In genomic region chr3:134034005-134034785, GRCh38 we compare ENCODE assay signal across 27 cellular contexts. TPM values are rescaled to one million over a fixed set of nuclear protein-coding genes. Genes with fewer than 3 reads are reported as not detected.
A peak's percentile ranks its signal among the peaks of the same experiment; 100 is the strongest.
DNase-seq lines count a peak whose midpoint lies in the region; ATAC-seq and TF ChIP-seq lines count a peak whose summit lies in the region.
"Had no signal": no experiment of that assay in that cellular context is flagged by ENCODE, and none has a peak within 500 bp of the region (broad histone marks: within the 10 kb centered on the region; RNA-seq: fewer than 3 reads in every experiment).

No MANE protein-coding gene starts in this region.

- H3K14ac ChIP-seq in H9 (ENCODE audit: insufficient read depth, low read length) = no peak overlapping the region

- no peak overlapping the region for H2BK12ac ChIP-seq in H9 (ENCODE audit: insufficient read length, low read depth, low read length)

- no peaks in the 10 kb centered on the region for H3K79me2 ChIP-seq in H9 (ENCODE audit: insufficient read depth, low read length)

- no peak overlapping the region for H2AFZ ChIP-seq in H9 (ENCODE audit: low read length)

- H3K4me1 ChIP-seq in upper lobe of right lung = no peaks in the 10 kb centered on the region
- no peaks in the 10 kb centered on the region for H3K4me1 ChIP-seq in H9 (ENCODE audit: insufficient read depth, low read length)
- H3K4me1 ChIP-seq: HAP-1, left lung had no signal

- peak; percentile 48 for DNase-seq in AG04450 (ENCODE audit: low read depth, low spot score)
- peak; percentile 70 for DNase-seq in EL
- DNase-seq in amniotic epithelial cell (ENCODE audit: low read depth) = peak; percentile 51
- DNase-seq in upper lobe of right lung = no peak
- DNase-seq in NCI-H187 (lab: John Stamatoyannopoulos, UW) = no peak
- DNase-seq in H9 = no peak
- DNase-seq: activated CD4-positive, alpha-beta memory T cell treated with anti-CD3 and anti-CD28 coated beads for 36 hours; activated CD4-positive, CD25-positive, alpha-beta regulatory T cell treated with anti-CD3 and anti-CD28 coated beads, Interleukin-2, amount 50 U/mL, for 72 hours; activated effector memory CD4-positive, alpha-beta T cell treated with Interleukin-2 at 50 U/mL for 16 hours; activated T-cell treated with anti-CD3 and anti-CD28 coated beads for 4 hours; aorta; caudate nucleus; dorsolateral prefrontal cortex; left lung; NCI-H1417 treated with DMSO at 0.1 percent for 48 hours; NCI-H774; ovary; stimulated activated CD4-positive, alpha-beta T cell treated with anti-CD3 and anti-CD28 coated beads, Interleukin-12 subunit alpha, Interleukin-12 subunit beta, amount 100 ng/mL, for 4 hours; stimulated activated CD4-positive, alpha-beta T cell treated with anti-CD3 and anti-CD28 coated beads, Interleukin-4, amount 100 ng/mL, for 1 hour had no signal

- H3K27me3 ChIP-seq in AG04450 (ENCODE audit: control insufficient read depth, insufficient read depth, low read length) (no peaks in the 10 kb centered on the region), upper lobe of right lung (no peaks in the 10 kb centered on the region), H9 (ENCODE audit: insufficient read depth, low read length) (peaks cover 12% of the 10 kb centered on the region; the same call in 1 of the 2 replicates)
- H3K27me3 ChIP-seq: ovary had no signal

- peaks cover 16% of the 10 kb centered on the region for H3K4me1 Mint-ChIP-seq in nephron
- H3K4me1 Mint-ChIP-seq in H9 = peaks cover 7 to 14% of the 10 kb centered on the region in 2 experiments; a peak in 3 of 4 replicates

- H3K9me3 ChIP-seq in AG04450 (ENCODE audit: control insufficient read depth, insufficient read depth, low read length) = no peaks in the 10 kb centered on the region
- H3K9me3 ChIP-seq in upper lobe of right lung = no peaks in the 10 kb centered on the region
- H3K9me3 ChIP-seq in H9 (ENCODE audit: control insufficient read depth, low read depth, low read length) = no peaks in the 10 kb centered on the region
- H3K9me3 ChIP-seq: HAP-1, left lung, ovary had no signal

- H3K27ac ChIP-seq in AG04450 (ENCODE audit: low read depth, low read length) (peak overlapping the region; percentile 11), upper lobe of right lung (no peak overlapping the region), H9 (ENCODE audit: insufficient read length, low read depth, low read length) (no peak overlapping the region)
- H3K27ac ChIP-seq: dorsolateral prefrontal cortex, KMS-11, left lung, ovary, RWPE1 had no signal

- H4K5ac ChIP-seq in H9 (ENCODE audit: insufficient read length, low read depth, low read length) = no peak overlapping the region

- peak overlapping the region in 2 of 3 experiments; percentile 26 to 40 for H3K4me3 Mint-ChIP-seq in nephron
- no peak overlapping the region for H3K4me3 Mint-ChIP-seq in H9
- H3K4me3 Mint-ChIP-seq: activated CD4-positive, alpha-beta memory T cell treated with anti-CD3 and anti-CD28 coated beads for 36 hours; activated naive CD8-positive, alpha-beta T cell; type B pancreatic cell had no signal

- H3K56ac ChIP-seq in H9 (ENCODE audit: insufficient read length, low read depth, low read length) = no peak overlapping the region

- H3K23me2 ChIP-seq in H9 (ENCODE audit: insufficient read length, low read depth, low read length, poor library complexity, severe bottlenecking) = peaks cover 7% of the 10 kb centered on the region

- POLR2A ChIA-PET in AG04450 (lab: Yijun Ruan, JAX) = no interaction called here

- ATAC-seq in upper lobe of right lung (no peak), GM18907 (IDR thresholded peaks at IDR 0.05; ENCODE audit: unreplicated experiment) (no peak)
- ATAC-seq: left lung had no signal

- no peak overlapping the region for H3K18ac ChIP-seq in H9 (ENCODE audit: insufficient read length, low read depth, low read length)

- no peak overlapping the region for H2BK5ac ChIP-seq in H9 (ENCODE audit: insufficient read length, low read length)

- no peak overlapping the region for H3K23ac ChIP-seq in H9 (ENCODE audit: insufficient read length, low read depth, low read length)

- no peak overlapping the region for H2BK120ac ChIP-seq in H9 (ENCODE audit: low read depth, low read length, poor library complexity, severe bottlenecking)

- H4K91ac ChIP-seq in H9 (ENCODE audit: insufficient read length, low read depth, low read length) = no peak overlapping the region

- no peak overlapping the region for H2AK5ac ChIP-seq in H9 (ENCODE audit: insufficient read length, low read length)

- no peak overlapping the region for H3K27ac Mint-ChIP-seq in nephron
- no peak overlapping the region for H3K27ac Mint-ChIP-seq in H9
- H3K27ac Mint-ChIP-seq: activated CD4-positive, alpha-beta memory T cell treated with anti-CD3 and anti-CD28 coated beads for 36 hours; activated naive CD8-positive, alpha-beta T cell; type B pancreatic cell had no signal

- H3K36me3 ChIP-seq in upper lobe of right lung = no peaks in the 10 kb centered on the region
- H3K36me3 ChIP-seq: HAP-1, left lung, ovary had no signal

- H2BK20ac ChIP-seq in H9 (ENCODE audit: low read depth, low read length, poor library complexity, severe bottlenecking) = no peak overlapping the region

- H3K36me3 Mint-ChIP-seq in nephron (ENCODE audit: low read depth) = no peaks in the 10 kb centered on the region
- peaks cover 0 to 2% (median 0%) of the 10 kb centered on the region in 3 experiments; a peak in 1 of 7 replicates for H3K36me3 Mint-ChIP-seq in H9 (ENCODE audit: insufficient read depth in 1 of 3, low read depth in 3 of 3)
- H3K36me3 Mint-ChIP-seq: activated CD4-positive, alpha-beta memory T cell treated with anti-CD3 and anti-CD28 coated beads for 36 hours; activated naive CD8-positive, alpha-beta T cell; type B pancreatic cell had no signal

- H3K27me3 Mint-ChIP-seq in nephron (ENCODE audit: low read depth) (peaks cover 38% of the 10 kb centered on the region), H9 (ENCODE audit: low read depth) (peaks cover 40% of the 10 kb centered on the region)

- WGBS in H9 (ENCODE audit: extremely low coverage, insufficient read length, low lambda C conversion rate) = no CpG with 5 or more reads among the region's 6 CpGs

- no peaks in the 10 kb centered on the region for H3K9me3 Mint-ChIP-seq in nephron
- H3K9me3 Mint-ChIP-seq in H9 = peaks cover 0 to 2% of the 10 kb centered on the region in 2 experiments; a peak in 2 of 5 replicates
- H3K9me3 Mint-ChIP-seq: activated CD4-positive, alpha-beta memory T cell treated with anti-CD3 and anti-CD28 coated beads for 36 hours; type B pancreatic cell had no signal

- H3K4ac ChIP-seq in H9 (ENCODE audit: low read depth, low read length) = no peak overlapping the region

- no peak overlapping the region for H3K9ac ChIP-seq in H9 (ENCODE audit: extremely low read depth, insufficient read length, low read length)
- H3K9ac ChIP-seq: KMS-11 had no signal

- no peaks in the 10 kb centered on the region for H4K20me1 ChIP-seq in H9 (ENCODE audit: control insufficient read depth, insufficient read depth, insufficient read length)

- TF ChIP-seq CTCF in AG04450 (IDR thresholded peaks at IDR 0.05; ENCODE audit: low read depth, low read length) (no peak), nephron (IDR thresholded peaks at IDR 0.05; ENCODE audit: unreplicated experiment in 3 of 3) (no peak), upper lobe of right lung (IDR thresholded peaks at IDR 0.05) (no peak), H9 (conservative IDR thresholded peaks at IDR 0.05) (no peak)

- H3T11ph ChIP-seq in H9 (ENCODE audit: low read length) = no peak overlapping the region

- no peak overlapping the region for H4K8ac ChIP-seq in H9 (replicated peaks; ENCODE audit: insufficient read length, low read depth, low read length)

- intact Hi-C loops in upper lobe of right lung (cut with DNase I) = no loop called here

- H3K4me3 ChIP-seq in AG04450 (ENCODE audit: low read depth, low read length) = no peak overlapping the region
- H3K4me3 ChIP-seq in upper lobe of right lung = no peak overlapping the region
- H3K4me3 ChIP-seq: dorsolateral prefrontal cortex, HAP-1, left lung, ovary had no signal

- no peaks in the 10 kb centered on the region for H3K79me1 ChIP-seq in H9 (ENCODE audit: insufficient read depth, low read depth, low read length, poor library complexity, severe bottlenecking)

- CTCF ChIA-PET in AG04450 (lab: Charles Lee) = no interaction called here

- H3K4me2 ChIP-seq in H9 (ENCODE audit: insufficient read depth, insufficient read length, low read length) = no peak overlapping the region
- H3K4me2 ChIP-seq: KMS-11 had no signal

- H2BK15ac ChIP-seq in H9 (ENCODE audit: low read depth, low read length) = no peak overlapping the region

RNA-seq across cellular contexts. Expression of gene SLCO2A1, which starts 4.5 kb away (rescaled TPM):
- 1.6 and 1.7 TPM in 2 replicates for polyA plus RNA-seq in AG04450 (2011; rRNA removed)
- 1.0 and 1.4 TPM in 2 replicates for polyA minus RNA-seq in AG04450 (2011; rRNA and poly(A)+ RNA removed)
- total RNA-seq in upper lobe of right lung (234 TPM), H9 (2021) (0.68 and 0.98 TPM in 2 replicates)
- total RNA-seq: activated CD4-positive, alpha-beta memory T cell treated with anti-CD3 and anti-CD28 coated beads for 36 hours; T-helper 1 cell treated with Interleukin-12 subunit alpha and Interleukin-12 subunit beta and Interleukin-4 antibody, amounts not matched to agents 30 ng/mL and 1 ng/mL, for 36 hours had no signal

Comparison
In these comparisons a context has a peak if more than half of its experiments do, and no peak if none do; other contexts are left out.
1. DNase-seq: peak in AG04450 (single experiment), EL (single experiment) and amniotic epithelial cell (single experiment); none in upper lobe of right lung (single experiment), NCI-H187 (0 of 2) and H9 (single experiment).
2. H3K4me3 Mint-ChIP-seq: peak in nephron (2 of 3); none in H9 (0 of 2).
3. RNA of gene SLCO2A1, which starts 4.5 kb away (total RNA-seq): 234 TPM in upper lobe of right lung (single experiment); 0.68 to 0.98 TPM in H9; every median in the first group is over 100 times any median in the second.